Comparison of ENCODE assay signal across 28 cellular contexts in genomic region chr15:45115312-45115820, GRCh38. TPM values are rescaled to one million over a fixed set of nuclear protein-coding genes. Genes with fewer than 3 reads are reported as not detected.
"Had no signal": no experiment of that assay in that cellular context is flagged by ENCODE, and none has a peak within 500 bp of the region (broad histone marks: within the 10 kb centered on the region; RNA-seq: fewer than 3 reads in every experiment).

No MANE protein-coding gene starts in this region.

- H3K4me3 ChIP-seq: neural progenitor cell, psoas muscle, right lobe of liver, transverse colon had no signal

- H3K27me3 ChIP-seq: testis had no signal

- H3K36me3 ChIP-seq: neural progenitor cell, right lobe of liver, spleen, transverse colon had no signal

- H3K4me3 Mint-ChIP-seq: endodermal cell had no signal

- H3K36me3 Mint-ChIP-seq: neural progenitor cell; stimulated activated naive B cell treated with anti-CD40 and anti-IgM and Interleukin-4, amounts not matched to agents 10 μg/mL and 1 μg/mL and 100 μg/mL, for 72 hours had no signal

- H3K27ac ChIP-seq: neural progenitor cell, parathyroid adenoma, psoas muscle, right lobe of liver, spleen, testis, transverse colon had no signal

- H3K9ac ChIP-seq: neural progenitor cell, parathyroid adenoma had no signal

- H3K9me3 ChIP-seq: psoas muscle, right lobe of liver, spleen, testis, transverse colon had no signal

- H3K4me1 ChIP-seq: neural progenitor cell, parathyroid adenoma had no signal

- DNase-seq: cerebellar nuclear complex; dermis blood vessel endothelial cell; endodermal cell; foreskin melanocyte; head of caudate nucleus; hippocampal formation; mammary epithelial cell; naive thymus-derived CD8-positive, alpha-beta T cell; nucleus accumbens; psoas muscle; right lobe of liver; spleen; stimulated activated CD4-positive, alpha-beta T cell treated with anti-CD3 and anti-CD28 coated beads, Interleukin-15, amount 100 ng/mL, for 24 hours; stimulated activated CD4-positive, alpha-beta T cell treated with anti-CD3 and anti-CD28 coated beads, Interleukin-1b, Interleukin-23, amount 100 ng/mL, for 48 hours; stimulated activated CD4-positive, alpha-beta T cell treated with anti-CD3 and anti-CD28 coated beads, Interleukin-4, amount 100 ng/mL, for 4 hours; stimulated activated naive B cell treated with anti-CD40 and anti-IgM and Interleukin-4, amounts not matched to agents 10 μg/mL and 1 μg/mL and 100 μg/mL, for 72 hours; stimulated activated naive CD8-positive, alpha-beta T cell treated with anti-CD3 and anti-CD28 coated beads, Interleukin-15, amount 100 ng/mL, for 72 hours; testis; transverse colon had no signal

- H3K9me3 Mint-ChIP-seq: stimulated activated naive B cell treated with anti-CD40 and anti-IgM and Interleukin-4, amounts not matched to agents 10 μg/mL and 1 μg/mL and 100 μg/mL, for 72 hours; stimulated activated naive CD8-positive, alpha-beta T cell treated with anti-CD3 and anti-CD28 coated beads, Interleukin-15, amount 100 ng/mL, for 72 hours had no signal

- H3K27ac Mint-ChIP-seq: endodermal cell; naive thymus-derived CD8-positive, alpha-beta T cell; neural progenitor cell; stimulated activated naive B cell treated with anti-CD40 and anti-IgM and Interleukin-4, amounts not matched to agents 10 μg/mL and 1 μg/mL and 100 μg/mL, for 72 hours; stimulated activated naive CD8-positive, alpha-beta T cell treated with anti-CD3 and anti-CD28 coated beads, Interleukin-15, amount 100 ng/mL, for 72 hours had no signal

- ATAC-seq: left lobe of liver; naive thymus-derived CD8-positive, alpha-beta T cell; psoas muscle; right lobe of liver; stimulated activated naive B cell treated with anti-CD40 and anti-IgM and Interleukin-4, amounts not matched to agents 10 μg/mL and 1 μg/mL and 100 μg/mL, for 72 hours; stimulated activated naive CD8-positive, alpha-beta T cell treated with anti-CD3 and anti-CD28 coated beads, Interleukin-15, amount 100 ng/mL, for 72 hours had no signal

RNA-seq across cellular contexts. Expression of gene DUOXA2, which starts 1.2 kb away (rescaled TPM):
- total RNA-seq: dermis blood vessel endothelial cell; endodermal cell; endothelial cell of umbilical vein; left lobe of liver; lower leg skin; mammary epithelial cell; mesenteric fat pad; mononuclear cell; naive thymus-derived CD8-positive, alpha-beta T cell; psoas muscle; skeletal muscle tissue; spleen; subcutaneous adipose tissue had no signal
- polyA plus RNA-seq: endothelial cell of umbilical vein; mammary epithelial cell; naive thymus-derived CD8-positive, alpha-beta T cell had no signal

RNA-seq across cellular contexts. Expression of gene DUOX2, which starts 1.4 kb away (rescaled TPM):
- total RNA-seq: dermis blood vessel endothelial cell; endothelial cell of umbilical vein; naive thymus-derived CD8-positive, alpha-beta T cell; spleen had no signal
- polyA plus RNA-seq: naive thymus-derived CD8-positive, alpha-beta T cell had no signal

RNA-seq across cellular contexts. Expression of gene DUOXA1, which starts 14.3 kb away (rescaled TPM):
- total RNA-seq: dermis blood vessel endothelial cell, endothelial cell of umbilical vein, left lobe of liver, right lobe of liver, skeletal muscle tissue had no signal

RNA-seq across cellular contexts. Expression of gene DUOX1, which starts 14.4 kb away (rescaled TPM):
- total RNA-seq: dermis blood vessel endothelial cell; endothelial cell of umbilical vein; naive thymus-derived CD8-positive, alpha-beta T cell had no signal
- polyA plus RNA-seq: endothelial cell of umbilical vein had no signal
